ENCODE assay signal across 10 cellular contexts in the genomic region with DNA sequence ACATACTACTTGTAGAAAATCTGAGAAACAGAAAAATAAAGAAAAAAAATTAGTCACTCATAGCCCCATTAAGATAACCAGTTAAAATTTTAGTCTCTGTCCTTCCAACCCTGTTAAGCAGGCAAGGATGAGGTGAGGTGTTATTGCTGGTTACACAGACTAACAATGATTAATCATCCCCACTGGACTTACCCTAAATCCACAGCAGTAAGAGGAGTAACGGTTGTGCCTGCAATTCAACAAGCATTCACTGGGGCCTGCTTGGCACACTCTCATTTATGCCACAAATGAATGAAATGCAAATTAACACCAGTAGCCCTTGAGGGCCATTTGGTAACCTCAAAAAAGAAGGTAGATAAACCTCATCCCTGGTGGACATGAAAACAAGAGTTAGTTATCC. TPM values are rescaled to one million over a fixed set of nuclear protein-coding genes. Genes with fewer than 3 reads are reported as not detected.
DNase-seq lines count a peak whose midpoint lies in the region; ATAC-seq, FAIRE-seq and TF ChIP-seq lines count a peak whose summit lies in the region.
"Had no signal": no experiment of that assay in that cellular context is flagged by ENCODE, and none has a peak within 500 bp of the region (broad histone marks: within the 10 kb centered on the region; RNA-seq: fewer than 3 reads in every experiment).

No MANE protein-coding gene starts in this region.

- FAIRE-seq in small intestine (lab: Jason Lieb, UNC) = no peak

- peak overlapping the region; percentile 25 to 52 for H3K27ac ChIP-seq in small intestine (ENCODE audit: low read depth in 1 of 2, low read length in 1 of 2)
- H3K27ac ChIP-seq: 22Rv1 had no signal

- H3K4me3 Mint-ChIP-seq in activated CD8-positive, alpha-beta T cell treated with anti-CD3 and anti-CD28 coated beads, Interleukin-2, amount 10 ng/mL, durations not matched to agents 7 days and 5 days = no peak overlapping the region

- no peaks in the 10 kb centered on the region for H3K36me3 Mint-ChIP-seq in activated CD8-positive, alpha-beta T cell treated with anti-CD3 and anti-CD28 coated beads, Interleukin-2, amount 10 ng/mL, durations not matched to agents 7 days and 5 days (ENCODE audit: low read depth)

- no peaks in the 10 kb centered on the region for H3K9me3 Mint-ChIP-seq in activated CD8-positive, alpha-beta T cell treated with anti-CD3 and anti-CD28 coated beads, Interleukin-2, amount 10 ng/mL, durations not matched to agents 7 days and 5 days (ENCODE audit: insufficient read depth)

- peaks cover 0 to 1% of the 10 kb centered on the region in 2 donors for H3K36me3 ChIP-seq in small intestine (ENCODE audit: control insufficient read depth in 2 of 2, insufficient read depth in 2 of 2, low read length in 2 of 2)

- H3K27me3 Mint-ChIP-seq in activated CD8-positive, alpha-beta T cell treated with anti-CD3 and anti-CD28 coated beads, Interleukin-2, amount 10 ng/mL, durations not matched to agents 7 days and 5 days (ENCODE audit: low read depth) = peaks cover 32% of the 10 kb centered on the region

- TF ChIP-seq CTCF in astrocyte of the spinal cord (IDR thresholded peaks at IDR 0.05; ENCODE audit: low read depth, low read length) = no peak

- peaks cover 13 to 26% of the 10 kb centered on the region in 2 donors for H3K4me1 ChIP-seq in small intestine (ENCODE audit: control insufficient read depth in 2 of 2, insufficient read depth in 1 of 2, low read depth in 1 of 2, low read length in 1 of 2)

- no peaks in the 10 kb centered on the region for H3K4me1 Mint-ChIP-seq in activated CD8-positive, alpha-beta T cell treated with anti-CD3 and anti-CD28 coated beads, Interleukin-2, amount 10 ng/mL, durations not matched to agents 7 days and 5 days (ENCODE audit: low read depth)

- POLR2A ChIA-PET in activated CD8-positive, alpha-beta T cell treated with anti-CD3 and anti-CD28 coated beads, Interleukin-2, amount 10 ng/mL, durations not matched to agents 7 days and 5 days (lab: Charles Lee) = no interaction called here

- CTCF ChIA-PET in activated CD8-positive, alpha-beta T cell treated with anti-CD3 and anti-CD28 coated beads, Interleukin-2, amount 10 ng/mL, durations not matched to agents 7 days and 5 days (lab: Charles Lee) = no interaction called here

- H3K27me3 ChIP-seq in small intestine (ENCODE audit: control insufficient read depth in 2 of 2, insufficient read depth in 2 of 2, low read length in 2 of 2) = no peaks in the 10 kb centered on the region

- H3K9me3 ChIP-seq in small intestine (ENCODE audit: control insufficient read depth, low read depth) = no peaks in the 10 kb centered on the region

- in situ Hi-C loops in astrocyte of the spinal cord (cut with HindIII; ENCODE audit: low sequenced_read_pairs) = no loop called here

- H3K27ac Mint-ChIP-seq in activated CD8-positive, alpha-beta T cell treated with anti-CD3 and anti-CD28 coated beads, Interleukin-2, amount 10 ng/mL, durations not matched to agents 7 days and 5 days = no peak overlapping the region

- no peak overlapping the region for H3K4me3 ChIP-seq in astrocyte of the spinal cord (ENCODE audit: low read depth, low read length)
- no peak overlapping the region for H3K4me3 ChIP-seq in small intestine (ENCODE audit: low read depth in 1 of 2, low read length in 2 of 2)

- ATAC-seq in HG03066 (IDR thresholded peaks at IDR 0.05; ENCODE audit: low read depth, unreplicated experiment) = peak; percentile 54
- ATAC-seq in activated CD8-positive, alpha-beta T cell treated with anti-CD3 and anti-CD28 coated beads, Interleukin-2, amount 10 ng/mL, durations not matched to agents 7 days and 5 days = no peak

- DNase-seq in DMS 273 (lab: John Stamatoyannopoulos, UW; ENCODE audit: unreplicated experiment) = peak; percentile 12
- DNase-seq in DMS 273 treated with DMSO at 0.1 percent for 48 hours (lab: John Stamatoyannopoulos, UW) = no peak
- DNase-seq in astrocyte of the spinal cord (ENCODE audit: low read depth, low spot score) = peak; percentile 22
- no peak for DNase-seq in small intestine
- DNase-seq in midbrain (lab: John Stamatoyannopoulos, UW) = no peak
- no peak for DNase-seq in activated CD8-positive, alpha-beta T cell treated with anti-CD3 and anti-CD28 coated beads, Interleukin-2, amount 10 ng/mL, durations not matched to agents 7 days and 5 days
- DNase-seq in NCI-H2171 treated with DMSO at 0.1 percent for 48 hours (lab: John Stamatoyannopoulos, UW) = no peak
- DNase-seq: Kasumi-1 had no signal

- WGBS in small intestine, 3 donors = 26 to 56% (median 42%) methylated on average over 1 of the region's 1 CpG

RNA-seq across cellular contexts. Expression of gene LHFPL2, which starts 8.0 kb away (rescaled TPM):
- 10 to 100 TPM in 2 of 3 donors, 1 to 10 TPM in 1; 8.9 to 15.6 (median 10.5) TPM for polyA plus RNA-seq in small intestine
- under 1 TPM in 1 of 2 experiments, not detected in 1; 0.34 TPM for total RNA-seq in activated CD8-positive, alpha-beta T cell treated with anti-CD3 and anti-CD28 coated beads, Interleukin-2, amount 10 ng/mL, durations not matched to agents 7 days and 5 days

Comparison
In these comparisons a context has a peak if more than half of its experiments do, and no peak if none do; other contexts are left out.
1. DNase-seq: peak in DMS 273 (single experiment) and astrocyte of the spinal cord (single experiment); none in DMS 273 treated with DMSO at 0.1 percent for 48 hours (single experiment), small intestine (single experiment), midbrain (single experiment), activated CD8-positive, alpha-beta T cell treated with anti-CD3 and anti-CD28 coated beads, Interleukin-2, amount 10 ng/mL, durations not matched to agents 7 days and 5 days (single experiment) and NCI-H2171 treated with DMSO at 0.1 percent for 48 hours (single experiment).